ENCODE assay signal across 8 cellular contexts in genomic region chr6:112253842-112254816, GRCh38. TPM values are rescaled to one million over a fixed set of nuclear protein-coding genes. Genes with fewer than 3 reads are reported as not detected.
A peak's percentile ranks its signal among the peaks of the same experiment; 100 is the strongest.
DNase-seq lines count a peak whose midpoint lies in the region; ATAC-seq, FAIRE-seq and TF ChIP-seq lines count a peak whose summit lies in the region.

Gene LAMA4 (minus strand): TSS chr6:112254567. CDS start chr6:112254150, 417 bp downstream.

- in situ Hi-C loops in SK-MEL-5 (cut with HindIII; ENCODE audit: low pct_unique_long_range_greater_than_20kb, low sequenced_read_pairs): no loop called here

- H3K36me3 Mint-ChIP-seq in stimulated activated effector memory CD8-positive, alpha-beta T cell treated with anti-CD3 and anti-CD28 coated beads, Interleukin-12 subunit alpha, Interleukin-12 subunit beta, amount 100 ng/mL, for 72 hours: no peaks in the 10 kb centered on the region

- H3K9me3 Mint-ChIP-seq in stimulated activated effector memory CD8-positive, alpha-beta T cell treated with anti-CD3 and anti-CD28 coated beads, Interleukin-12 subunit alpha, Interleukin-12 subunit beta, amount 100 ng/mL, for 72 hours: no peaks in the 10 kb centered on the region

- TF ChIP-seq POLR2A in H54 (IDR thresholded peaks at IDR 0.05; ENCODE audit: low read depth, low read length): peak; percentile 14; the same call in 1 of the 2 replicates

- H3K27ac Mint-ChIP-seq in stimulated activated effector memory CD8-positive, alpha-beta T cell treated with anti-CD3 and anti-CD28 coated beads, Interleukin-12 subunit alpha, Interleukin-12 subunit beta, amount 100 ng/mL, for 72 hours: peak within 1 kb of the TSS; percentile 29

- peaks cover 17% of the 10 kb centered on the region for H3K4me1 Mint-ChIP-seq in stimulated activated effector memory CD8-positive, alpha-beta T cell treated with anti-CD3 and anti-CD28 coated beads, Interleukin-12 subunit alpha, Interleukin-12 subunit beta, amount 100 ng/mL, for 72 hours

- no peak for FAIRE-seq in H54 (lab: Jason Lieb, UNC)

- H3K4me3 Mint-ChIP-seq in stimulated activated effector memory CD8-positive, alpha-beta T cell treated with anti-CD3 and anti-CD28 coated beads, Interleukin-12 subunit alpha, Interleukin-12 subunit beta, amount 100 ng/mL, for 72 hours: peak within 1 kb of the TSS; percentile 63

- DNase-seq in AG20443 (ENCODE audit: low spot score) (peak; percentile 80), H54 (ENCODE audit: insufficient read length, low spot score) (peak; percentile 17), SK-MEL-5 (ENCODE audit: low read depth, low spot score) (peak; percentile 70), dermis microvascular lymphatic vessel endothelial cell (ENCODE audit: low read depth in 2 of 2) (peak; percentile 51 to 85), left kidney (ENCODE audit: low read depth, low spot score) (peak; percentile 90), CD1c-positive myeloid dendritic cell (ENCODE audit: extremely low spot score) (no peak)
- DNase-seq in stimulated activated effector memory CD8-positive, alpha-beta T cell treated with anti-CD3 and anti-CD28 coated beads, Interleukin-12 subunit alpha, Interleukin-12 subunit beta, amount 100 ng/mL, for 72 hours (ENCODE audit: low spot score in 2 of 2): peak; percentile 6 to 55
- DNase-seq in effector CD4-positive, alpha-beta T cell: no peak

- ATAC-seq in stimulated activated effector memory CD8-positive, alpha-beta T cell treated with anti-CD3 and anti-CD28 coated beads, Interleukin-12 subunit alpha, Interleukin-12 subunit beta, amount 100 ng/mL, for 72 hours: peak; percentile 65

RNA-seq across cellular contexts. Expression of gene LAMA4, which starts in this region (rescaled TPM):
- total RNA-seq in SK-MEL-5 (2014; rRNA removed; shearing (Covaris generic)): 48.9 and 54.9 TPM in 2 replicates
- polyA plus RNA-seq in SK-MEL-5 (2015; cell fraction: cytosol; rRNA removed): 40.4 and 52.9 TPM in 2 replicates
- polyA plus RNA-seq in SK-MEL-5 (2015; cell fraction: nucleus; rRNA removed): 65.6 and 117 TPM in 2 replicates
- total RNA-seq in dermis microvascular lymphatic vessel endothelial cell: 497 and 606 TPM in 2 replicates

Comparison
In these comparisons a context has a peak if more than half of its experiments do, and no peak if none do; other contexts are left out.
1. DNase-seq: peak in AG20443 (single experiment), H54 (single experiment), SK-MEL-5 (single experiment), dermis microvascular lymphatic vessel endothelial cell (2 of 2), left kidney (single experiment) and stimulated activated effector memory CD8-positive, alpha-beta T cell treated with anti-CD3 and anti-CD28 coated beads, Interleukin-12 subunit alpha, Interleukin-12 subunit beta, amount 100 ng/mL, for 72 hours (2 of 2); none in effector CD4-positive, alpha-beta T cell (single experiment) and CD1c-positive myeloid dendritic cell (single experiment).